ENCODE assay signal across 15 cellular contexts in genomic region chr20:39568090-39568489, GRCh38.
DNase-seq lines count a peak whose midpoint lies in the region; ATAC-seq and TF ChIP-seq lines count a peak whose summit lies in the region.
"Had no signal": no experiment of that assay in that cellular context is flagged by ENCODE, and none has a peak within 500 bp of the region (broad histone marks: within the 10 kb centered on the region; RNA-seq: fewer than 3 reads in every experiment).

No MANE protein-coding gene starts in this region.

- intact Hi-C loops in A673 (cut with micrococcal nuclease; ENCODE audit: unreplicated experiment) (no loop called here), lower lobe of right lung (cut with DNase I) (no loop called here)

- ATAC-seq in GM19043 (IDR thresholded peaks at IDR 0.05; ENCODE audit: low read depth, unreplicated experiment) (peak; percentile 80), HG02642 (IDR thresholded peaks at IDR 0.05; ENCODE audit: poor library complexity, unreplicated experiment) (peak; percentile 61), HG03354 (IDR thresholded peaks at IDR 0.05; ENCODE audit: poor library complexity, severe bottlenecking, unreplicated experiment) (no peak), lower lobe of right lung (no peak)
- ATAC-seq: A549 had no signal

- peak overlapping the region; percentile 5; the same call in 1 of the 2 replicates for H2AFZ ChIP-seq in KMS-11 (ENCODE audit: low read depth)

- H3K36me3 ChIP-seq in A673 (ENCODE audit: insufficient read depth, low read length, poor library complexity, severe bottlenecking), result no peaks in the 10 kb centered on the region
- H3K36me3 ChIP-seq in KMS-11 (ENCODE audit: insufficient read depth), result no peaks in the 10 kb centered on the region
- H3K36me3 ChIP-seq in lower lobe of right lung, result no peaks in the 10 kb centered on the region
- H3K36me3 ChIP-seq: vagina had no signal

- BruUV-seq in A673 (replicated peaks; lab: Mats Ljungman, UMichigan), result no TSS peak

- POLR2A ChIA-PET in A673 (lab: Charles Lee; ENCODE audit: low non-redundant PET), result no interaction called here

- TF ChIP-seq CTCF in A673 (conservative IDR thresholded peaks at IDR 0.05; ENCODE audit: low read depth, low read length), result no peak
- no peak for TF ChIP-seq CTCF in KMS-11 (conservative IDR thresholded peaks at IDR 0.05; ENCODE audit: low read depth, low read length)
- no peak for TF ChIP-seq CTCF in lower lobe of right lung (IDR thresholded peaks at IDR 0.05)

- DNase-seq in A673 (ENCODE audit: low spot score) (peak; percentile 88), NCI-H1417 treated with DMSO at 0.1 percent for 48 hours (lab: John Stamatoyannopoulos, UW) (no peak), lower lobe of right lung (no peak), NCI-H2107 (lab: John Stamatoyannopoulos, UW) (no peak)
- DNase-seq: amygdala; NCI-H2081; nucleus accumbens; SHP77; stimulated activated naive CD4-positive, alpha-beta T cell treated with Interleukin-2 at 50 U/mL for 16 hours had no signal

- no peaks in the 10 kb centered on the region for H4K20me1 ChIP-seq in KMS-11 (ENCODE audit: insufficient read depth)

- no peak overlapping the region for H3K9ac ChIP-seq in KMS-11

- CTCF ChIA-PET in A673 (lab: Charles Lee), result interaction anchor here (0.6 kb wide), 1 partner anchor 683 kb away, joined by 3 read pairs; no protein-coding TSS in a partner anchor

- H3K9me3 ChIP-seq in A673 (ENCODE audit: low read depth, low read length, poor library complexity, severe bottlenecking) (no peaks in the 10 kb centered on the region), lower lobe of right lung (no peaks in the 10 kb centered on the region)
- H3K9me3 ChIP-seq: A549, vagina had no signal

- H3K27ac ChIP-seq in A673 (ENCODE audit: low read depth, low read length, poor library complexity, severe bottlenecking) (no peak overlapping the region), KMS-11 (peak overlapping the region; percentile 13; the same call in 1 of the 2 replicates), lower lobe of right lung (no peak overlapping the region)
- H3K27ac ChIP-seq: A549, vagina had no signal

- H3K4me1 ChIP-seq in A673 (ENCODE audit: insufficient read depth, low read length, poor library complexity, severe bottlenecking) (peaks cover 15% of the 10 kb centered on the region), KMS-11 (ENCODE audit: low read depth, poor library complexity, severe bottlenecking) (peaks cover 29% of the 10 kb centered on the region), lower lobe of right lung (no peaks in the 10 kb centered on the region)
- H3K4me1 ChIP-seq: A549, vagina had no signal

- H3K27me3 ChIP-seq in A673 (replicated peaks; ENCODE audit: insufficient read depth, low read depth, low read length, poor library complexity) (peaks cover 80% of the 10 kb centered on the region), KMS-11 (ENCODE audit: insufficient read depth, low read depth) (no peaks in the 10 kb centered on the region), lower lobe of right lung (ENCODE audit: low read depth) (peaks cover 3% of the 10 kb centered on the region)
- H3K27me3 ChIP-seq: vagina had no signal

- H3K4me3 ChIP-seq in A673 (ENCODE audit: low read depth, low read length, poor library complexity, severe bottlenecking) (no peak overlapping the region), KMS-11 (IDR thresholded peaks at IDR 0.05; ENCODE audit: insufficient read depth, low read depth, low read length) (no peak overlapping the region), lower lobe of right lung (no peak overlapping the region)
- H3K4me3 ChIP-seq: A549, vagina had no signal

- peak overlapping the region; percentile 29 for H3K4me2 ChIP-seq in KMS-11
- H3K4me2 ChIP-seq: A549 had no signal

- H3K79me2 ChIP-seq in KMS-11 (ENCODE audit: insufficient read depth, low read depth), result no peaks in the 10 kb centered on the region

Comparison
In these comparisons a context has a peak if more than half of its experiments do, and no peak if none do; other contexts are left out.
1. ATAC-seq: peak in GM19043 (single experiment) and HG02642 (single experiment); none in HG03354 (single experiment) and lower lobe of right lung (0 of 2).